ENCODE assay signal across 10 cellular contexts in the genomic region with DNA sequence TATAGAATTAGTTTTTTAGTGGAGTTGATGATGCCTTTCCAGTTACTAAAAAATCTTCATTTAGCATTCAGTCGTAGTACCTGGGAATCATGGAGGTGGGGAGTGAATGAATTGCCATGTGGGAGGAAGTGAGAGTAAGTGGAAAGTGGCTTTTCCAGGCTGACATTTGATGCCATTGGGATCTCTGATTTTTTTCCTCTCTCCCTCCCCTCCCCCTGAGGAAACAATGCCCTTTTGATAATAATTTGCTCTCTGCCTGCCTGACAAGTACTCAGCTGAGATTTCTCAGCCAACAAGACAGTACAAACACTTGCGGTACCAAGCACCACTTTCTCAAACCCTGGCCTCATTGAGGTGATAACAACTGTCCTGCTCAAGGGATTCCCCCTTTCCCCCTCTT. TPM values are rescaled to one million over a fixed set of nuclear protein-coding genes. Genes with fewer than 3 reads are reported as not detected.
DNase-seq lines count a peak whose midpoint lies in the region; ATAC-seq lines count a peak whose summit lies in the region.
"Had no signal": no experiment of that assay in that cellular context is flagged by ENCODE, and none has a peak within 500 bp of the region (broad histone marks: within the 10 kb centered on the region; RNA-seq: fewer than 3 reads in every experiment).

No MANE protein-coding gene starts in this region.

- H3K36me3 Mint-ChIP-seq in activated T-cell treated with anti-CD3 and anti-CD28 coated beads, Interleukin-2, amount 50 U/mL, for 72 hours (ENCODE audit: insufficient read depth in 2 of 2), result peaks cover 35 to 46% of the 10 kb centered on the region in 2 donors
- peaks cover 57% of the 10 kb centered on the region for H3K36me3 Mint-ChIP-seq in activated T-helper 2 cell treated with anti-CD3 and anti-CD28 coated beads, Interferon-gamma antibody, Interleukin-2, Interleukin-4, amounts not matched to agents 10 μg/mL and 5 μg/mL and 100 μg/mL, durations not matched to agents 14 hours and 24 hours and 36 hours (ENCODE audit: low read depth)

- H3K9me3 Mint-ChIP-seq in activated T-cell treated with anti-CD3 and anti-CD28 coated beads, Interleukin-2, amount 50 U/mL, for 72 hours, result no peaks in the 10 kb centered on the region
- no peaks in the 10 kb centered on the region for H3K9me3 Mint-ChIP-seq in activated T-helper 2 cell treated with anti-CD3 and anti-CD28 coated beads, Interferon-gamma antibody, Interleukin-2, Interleukin-4, amounts not matched to agents 10 μg/mL and 5 μg/mL and 100 μg/mL, durations not matched to agents 14 hours and 24 hours and 36 hours

- H3K4me1 Mint-ChIP-seq in activated T-cell treated with anti-CD3 and anti-CD28 coated beads, Interleukin-2, amount 50 U/mL, for 72 hours (ENCODE audit: low read depth), result peaks cover 82% of the 10 kb centered on the region
- H3K4me1 Mint-ChIP-seq in activated T-helper 2 cell treated with anti-CD3 and anti-CD28 coated beads, Interferon-gamma antibody, Interleukin-2, Interleukin-4, amounts not matched to agents 10 μg/mL and 5 μg/mL and 100 μg/mL, durations not matched to agents 14 hours and 24 hours and 36 hours (ENCODE audit: low read depth), result peaks cover 52% of the 10 kb centered on the region

- ATAC-seq in activated T-cell treated with anti-CD3 and anti-CD28 coated beads, Interleukin-2, amount 50 U/mL, for 72 hours (replicated peaks in 1 of 2), result no peak
- ATAC-seq in GM21423 (IDR thresholded peaks at IDR 0.05; ENCODE audit: unreplicated experiment), result no peak

- peak overlapping the region; percentile 99 for H3K27ac Mint-ChIP-seq in activated T-cell treated with anti-CD3 and anti-CD28 coated beads, Interleukin-2, amount 50 U/mL, for 72 hours
- no peak overlapping the region for H3K27ac Mint-ChIP-seq in activated T-helper 2 cell treated with anti-CD3 and anti-CD28 coated beads, Interferon-gamma antibody, Interleukin-2, Interleukin-4, amounts not matched to agents 10 μg/mL and 5 μg/mL and 100 μg/mL, durations not matched to agents 14 hours and 24 hours and 36 hours

- H3K27me3 Mint-ChIP-seq in activated T-cell treated with anti-CD3 and anti-CD28 coated beads, Interleukin-2, amount 50 U/mL, for 72 hours (ENCODE audit: low read depth), result no peaks in the 10 kb centered on the region
- H3K27me3 Mint-ChIP-seq in activated T-helper 2 cell treated with anti-CD3 and anti-CD28 coated beads, Interferon-gamma antibody, Interleukin-2, Interleukin-4, amounts not matched to agents 10 μg/mL and 5 μg/mL and 100 μg/mL, durations not matched to agents 14 hours and 24 hours and 36 hours (ENCODE audit: low read depth), result no peaks in the 10 kb centered on the region

- DNase-seq in activated T-cell treated with anti-CD3 and anti-CD28 coated beads, Interleukin-2, amount 50 U/mL, for 72 hours, result no peak
- no peak for DNase-seq in activated T-cell treated with anti-CD3 and anti-CD28 coated beads, Interleukin-2, amount 50 U/mL, for 1 hour
- DNase-seq in activated T-helper 2 cell treated with anti-CD3 and anti-CD28 coated beads, Interferon-gamma antibody, Interleukin-2, Interleukin-4, amounts not matched to agents 10 μg/mL and 5 μg/mL and 100 μg/mL, durations not matched to agents 14 hours and 24 hours and 36 hours (ENCODE audit: low spot score), result no peak
- DNase-seq in globus pallidus (ENCODE audit: low spot score) (peak; percentile 90), superior temporal gyrus (ENCODE audit: extremely low spot score) (peak; percentile 83), NCI-H82 (lab: John Stamatoyannopoulos, UW) (no peak), NOMO-1 (lab: John Stamatoyannopoulos, UW; ENCODE audit: unreplicated experiment in 2 of 2) (no peak)

- H3K4me3 Mint-ChIP-seq in activated T-cell treated with anti-CD3 and anti-CD28 coated beads, Interleukin-2, amount 50 U/mL, for 72 hours, result peak overlapping the region; percentile 95 to 99
- H3K4me3 Mint-ChIP-seq in activated T-helper 2 cell treated with anti-CD3 and anti-CD28 coated beads, Interferon-gamma antibody, Interleukin-2, Interleukin-4, amounts not matched to agents 10 μg/mL and 5 μg/mL and 100 μg/mL, durations not matched to agents 14 hours and 24 hours and 36 hours (ENCODE audit: low read depth), result peak overlapping the region; percentile 87

- intact Hi-C loops in activated T-helper 2 cell treated with anti-CD3 and anti-CD28 coated beads, Interferon-gamma antibody, Interleukin-2, Interleukin-4, amounts not matched to agents 10 μg/mL and 5 μg/mL and 100 μg/mL, durations not matched to agents 14 hours and 24 hours and 36 hours (cut with micrococcal nuclease), result no loop called here

RNA-seq across cellular contexts. Expression of gene UBE2Z, which starts 2.2 kb away (rescaled TPM):
- 100 to 1,000 TPM; 133 to 191 TPM for total RNA-seq in activated T-cell treated with anti-CD3 and anti-CD28 coated beads, Interleukin-2, amount 50 U/mL, for 72 hours
- 81.3 and 85.2 TPM in 2 replicates for total RNA-seq in activated T-helper 2 cell treated with anti-CD3 and anti-CD28 coated beads, Interferon-gamma antibody, Interleukin-2, Interleukin-4, amounts not matched to agents 10 μg/mL and 5 μg/mL and 100 μg/mL, durations not matched to agents 14 hours and 24 hours and 36 hours

RNA-seq across cellular contexts. Expression of gene ATP5MC1, which starts 17.8 kb away (rescaled TPM):
- 10 to 100 TPM; 45.9 to 52.9 TPM for total RNA-seq in activated T-cell treated with anti-CD3 and anti-CD28 coated beads, Interleukin-2, amount 50 U/mL, for 72 hours
- total RNA-seq in activated T-helper 2 cell treated with anti-CD3 and anti-CD28 coated beads, Interferon-gamma antibody, Interleukin-2, Interleukin-4, amounts not matched to agents 10 μg/mL and 5 μg/mL and 100 μg/mL, durations not matched to agents 14 hours and 24 hours and 36 hours, result 153 and 156 TPM in 2 replicates

RNA-seq across cellular contexts. Expression of gene SNF8, which starts 34.3 kb away (rescaled TPM):
- 10 to 100 TPM; 54.7 to 54.8 TPM for total RNA-seq in activated T-cell treated with anti-CD3 and anti-CD28 coated beads, Interleukin-2, amount 50 U/mL, for 72 hours
- total RNA-seq in activated T-helper 2 cell treated with anti-CD3 and anti-CD28 coated beads, Interferon-gamma antibody, Interleukin-2, Interleukin-4, amounts not matched to agents 10 μg/mL and 5 μg/mL and 100 μg/mL, durations not matched to agents 14 hours and 24 hours and 36 hours, result 145 and 152 TPM in 2 replicates

RNA-seq across cellular contexts. Expression of gene GIP, which starts 58.0 kb away (rescaled TPM):
- not detected for total RNA-seq in activated T-cell treated with anti-CD3 and anti-CD28 coated beads, Interleukin-2, amount 50 U/mL, for 72 hours
- not detected in 2 replicates for total RNA-seq in activated T-helper 2 cell treated with anti-CD3 and anti-CD28 coated beads, Interferon-gamma antibody, Interleukin-2, Interleukin-4, amounts not matched to agents 10 μg/mL and 5 μg/mL and 100 μg/mL, durations not matched to agents 14 hours and 24 hours and 36 hours
- total RNA-seq: renal cortical epithelial cell, urinary bladder had no signal

Comparison
In these comparisons a context has a peak if more than half of its experiments do, and no peak if none do; other contexts are left out.
1. DNase-seq: peak in globus pallidus (single experiment) and superior temporal gyrus (single experiment); none in activated T-cell treated with anti-CD3 and anti-CD28 coated beads, Interleukin-2, amount 50 U/mL, for 72 hours (0 of 2), activated T-cell treated with anti-CD3 and anti-CD28 coated beads, Interleukin-2, amount 50 U/mL, for 1 hour (single experiment), activated T-helper 2 cell treated with anti-CD3 and anti-CD28 coated beads, Interferon-gamma antibody, Interleukin-2, Interleukin-4, amounts not matched to agents 10 μg/mL and 5 μg/mL and 100 μg/mL, durations not matched to agents 14 hours and 24 hours and 36 hours (single experiment), NCI-H82 (single experiment) and NOMO-1 (0 of 2).